Comparison of ENCODE assay signal across 2 cellular contexts in the genomic region with DNA sequence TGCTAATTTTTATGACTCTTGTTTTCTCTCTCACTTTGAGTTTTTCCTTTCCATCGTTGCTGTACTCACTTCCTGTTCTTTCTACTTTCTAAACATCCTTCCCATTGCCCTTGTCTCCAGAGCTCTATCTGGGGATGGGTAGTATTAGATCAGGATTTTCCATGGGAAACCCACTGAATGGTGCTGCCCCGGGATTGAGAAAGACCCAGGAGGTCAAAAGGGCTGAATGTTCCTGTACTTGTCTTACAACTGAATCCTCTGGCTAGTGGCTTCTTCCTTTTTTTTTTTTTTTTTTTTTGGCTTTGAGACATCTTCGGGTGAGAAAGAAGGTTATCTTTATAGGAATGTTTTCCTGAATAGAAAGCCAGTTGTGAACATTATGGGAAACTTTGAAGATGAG.
TF ChIP-seq lines count a peak whose summit lies in the region.

No MANE protein-coding gene starts in this region.

TF ChIP-seq in SK-N-SH, 30 proteins besides CTCF, POLR2A, EP300 and RAD21 (continued from another document):
- no peak for TF ChIP-seq FOXJ3 (CRISPR knock-in tag; IDR thresholded peaks at IDR 0.05)
- TF ChIP-seq RFX5 (IDR thresholded peaks at IDR 0.05; ENCODE audit: low read length) = no peak
- TF ChIP-seq, protein P1, sequence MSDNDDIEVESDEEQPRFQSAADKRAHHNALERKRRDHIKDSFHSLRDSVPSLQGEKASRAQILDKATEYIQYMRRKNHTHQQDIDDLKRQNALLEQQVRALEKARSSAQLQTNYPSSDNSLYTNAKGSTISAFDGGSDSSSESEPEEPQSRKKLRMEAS (IDR thresholded peaks at IDR 0.05; ENCODE audit: low read depth) = no peak
- no peak for TF ChIP-seq NFIC (IDR thresholded peaks at IDR 0.05; ENCODE audit: borderline replicate concordance)
- TF ChIP-seq MXI1 (IDR thresholded peaks at IDR 0.05; ENCODE audit: low read depth, low read length) = no peak
- TF ChIP-seq TAF1 (IDR thresholded peaks at IDR 0.05; ENCODE audit: borderline replicate concordance, low read depth, low read length) = no peak
- TF ChIP-seq, protein P2, sequence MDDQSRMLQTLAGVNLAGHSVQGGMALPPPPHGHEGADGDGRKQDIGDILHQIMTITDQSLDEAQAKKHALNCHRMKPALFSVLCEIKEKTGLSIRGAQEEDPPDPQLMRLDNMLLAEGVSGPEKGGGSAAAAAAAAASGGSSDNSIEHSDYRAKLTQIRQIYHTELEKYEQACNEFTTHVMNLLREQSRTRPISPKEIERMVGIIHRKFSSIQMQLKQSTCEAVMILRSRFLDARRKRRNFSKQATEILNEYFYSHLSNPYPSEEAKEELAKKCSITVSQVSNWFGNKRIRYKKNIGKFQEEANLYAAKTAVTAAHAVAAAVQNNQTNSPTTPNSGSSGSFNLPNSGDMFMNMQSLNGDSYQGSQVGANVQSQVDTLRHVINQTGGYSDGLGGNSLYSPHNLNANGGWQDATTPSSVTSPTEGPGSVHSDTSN (IDR thresholded peaks at IDR 0.05) = no peak
- TF ChIP-seq MEF2A (IDR thresholded peaks at IDR 0.05; ENCODE audit: borderline replicate concordance, low read depth) = no peak
- no peak for TF ChIP-seq EZH2phosphoT487 (IDR thresholded peaks at IDR 0.05; ENCODE audit: borderline replicate concordance, low read depth)
- no peak for TF ChIP-seq JUND (IDR thresholded peaks at IDR 0.05)
- no peak for TF ChIP-seq YY1 (IDR thresholded peaks at IDR 0.05; ENCODE audit: low read depth)
- no peak for TF ChIP-seq TCF12 (IDR thresholded peaks at IDR 0.05)
- TF ChIP-seq CHD2 (IDR thresholded peaks at IDR 0.05; ENCODE audit: low read length, partially characterized antibody) = no peak

TF ChIP-seq in SK-N-SH treated with all-trans-retinoic acid at 6 μM for 48 hours, 23 proteins besides CTCF, POLR2A, EP300 and RAD21 (continued from another document):
- TF ChIP-seq, protein P3, sequence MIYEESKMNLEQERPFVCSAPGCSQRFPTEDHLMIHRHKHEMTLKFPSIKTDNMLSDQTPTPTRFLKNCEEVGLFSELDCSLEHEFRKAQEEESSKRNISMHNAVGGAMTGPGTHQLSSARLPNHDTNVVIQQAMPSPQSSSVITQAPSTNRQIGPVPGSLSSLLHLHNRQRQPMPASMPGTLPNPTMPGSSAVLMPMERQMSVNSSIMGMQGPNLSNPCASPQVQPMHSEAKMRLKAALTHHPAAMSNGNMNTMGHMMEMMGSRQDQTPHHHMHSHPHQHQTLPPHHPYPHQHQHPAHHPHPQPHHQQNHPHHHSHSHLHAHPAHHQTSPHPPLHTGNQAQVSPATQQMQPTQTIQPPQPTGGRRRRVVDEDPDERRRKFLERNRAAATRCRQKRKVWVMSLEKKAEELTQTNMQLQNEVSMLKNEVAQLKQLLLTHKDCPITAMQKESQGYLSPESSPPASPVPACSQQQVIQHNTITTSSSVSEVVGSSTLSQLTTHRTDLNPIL (CRISPR knock-in tag; IDR thresholded peaks at IDR 0.05; ENCODE audit: low read depth) = no peak
- TF ChIP-seq, protein P4, sequence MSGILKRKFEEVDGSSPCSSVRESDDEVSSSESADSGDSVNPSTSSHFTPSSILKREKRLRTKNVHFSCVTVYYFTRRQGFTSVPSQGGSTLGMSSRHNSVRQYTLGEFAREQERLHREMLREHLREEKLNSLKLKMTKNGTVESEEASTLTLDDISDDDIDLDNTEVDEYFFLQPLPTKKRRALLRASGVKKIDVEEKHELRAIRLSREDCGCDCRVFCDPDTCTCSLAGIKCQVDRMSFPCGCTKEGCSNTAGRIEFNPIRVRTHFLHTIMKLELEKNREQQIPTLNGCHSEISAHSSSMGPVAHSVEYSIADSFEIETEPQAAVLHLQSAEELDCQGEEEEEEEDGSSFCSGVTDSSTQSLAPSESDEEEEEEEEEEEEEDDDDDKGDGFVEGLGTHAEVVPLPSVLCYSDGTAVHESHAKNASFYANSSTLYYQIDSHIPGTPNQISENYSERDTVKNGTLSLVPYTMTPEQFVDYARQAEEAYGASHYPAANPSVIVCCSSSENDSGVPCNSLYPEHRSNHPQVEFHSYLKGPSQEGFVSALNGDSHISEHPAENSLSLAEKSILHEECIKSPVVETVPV (CRISPR knock-in tag; IDR thresholded peaks at IDR 0.05) = no peak
- no peak for TF ChIP-seq BACH2 (CRISPR knock-in tag; IDR thresholded peaks at IDR 0.05; ENCODE audit: borderline replicate concordance)
- TF ChIP-seq, protein P5, sequence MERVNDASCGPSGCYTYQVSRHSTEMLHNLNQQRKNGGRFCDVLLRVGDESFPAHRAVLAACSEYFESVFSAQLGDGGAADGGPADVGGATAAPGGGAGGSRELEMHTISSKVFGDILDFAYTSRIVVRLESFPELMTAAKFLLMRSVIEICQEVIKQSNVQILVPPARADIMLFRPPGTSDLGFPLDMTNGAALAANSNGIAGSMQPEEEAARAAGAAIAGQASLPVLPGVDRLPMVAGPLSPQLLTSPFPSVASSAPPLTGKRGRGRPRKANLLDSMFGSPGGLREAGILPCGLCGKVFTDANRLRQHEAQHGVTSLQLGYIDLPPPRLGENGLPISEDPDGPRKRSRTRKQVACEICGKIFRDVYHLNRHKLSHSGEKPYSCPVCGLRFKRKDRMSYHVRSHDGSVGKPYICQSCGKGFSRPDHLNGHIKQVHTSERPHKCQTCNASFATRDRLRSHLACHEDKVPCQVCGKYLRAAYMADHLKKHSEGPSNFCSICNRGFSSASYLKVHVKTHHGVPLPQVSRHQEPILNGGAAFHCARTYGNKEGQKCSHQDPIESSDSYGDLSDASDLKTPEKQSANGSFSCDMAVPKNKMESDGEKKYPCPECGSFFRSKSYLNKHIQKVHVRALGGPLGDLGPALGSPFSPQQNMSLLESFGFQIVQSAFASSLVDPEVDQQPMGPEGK (CRISPR knock-in tag; IDR thresholded peaks at IDR 0.05; ENCODE audit: borderline replicate concordance) = no peak
- TF ChIP-seq RARB (CRISPR knock-in tag; IDR thresholded peaks at IDR 0.05) = no peak
- TF ChIP-seq, protein P6, sequence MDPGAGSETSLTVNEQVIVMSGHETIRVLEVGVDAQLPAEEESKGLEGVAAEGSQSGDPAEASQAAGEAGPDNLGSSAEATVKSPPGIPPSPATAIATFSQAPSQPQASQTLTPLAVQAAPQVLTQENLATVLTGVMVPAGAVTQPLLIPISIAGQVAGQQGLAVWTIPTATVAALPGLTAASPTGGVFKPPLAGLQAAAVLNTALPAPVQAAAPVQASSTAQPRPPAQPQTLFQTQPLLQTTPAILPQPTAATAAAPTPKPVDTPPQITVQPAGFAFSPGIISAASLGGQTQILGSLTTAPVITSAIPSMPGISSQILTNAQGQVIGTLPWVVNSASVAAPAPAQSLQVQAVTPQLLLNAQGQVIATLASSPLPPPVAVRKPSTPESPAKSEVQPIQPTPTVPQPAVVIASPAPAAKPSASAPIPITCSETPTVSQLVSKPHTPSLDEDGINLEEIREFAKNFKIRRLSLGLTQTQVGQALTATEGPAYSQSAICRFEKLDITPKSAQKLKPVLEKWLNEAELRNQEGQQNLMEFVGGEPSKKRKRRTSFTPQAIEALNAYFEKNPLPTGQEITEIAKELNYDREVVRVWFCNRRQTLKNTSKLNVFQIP (CRISPR knock-in tag; IDR thresholded peaks at IDR 0.05; ENCODE audit: borderline replicate concordance, low read depth) = no peak
- no peak for TF ChIP-seq CSDC2 (CRISPR knock-in tag; IDR thresholded peaks at IDR 0.05)
- no peak for TF ChIP-seq TCF4 (CRISPR knock-in tag; IDR thresholded peaks at IDR 0.05; ENCODE audit: borderline replicate concordance)
- no peak for TF ChIP-seq ESRRG (CRISPR knock-in tag; IDR thresholded peaks at IDR 0.05)
- TF ChIP-seq ZNF565 (CRISPR knock-in tag; conservative IDR thresholded peaks at IDR 0.05; ENCODE audit: low read depth) = no peak
- no peak for TF ChIP-seq PPARA (CRISPR knock-in tag; IDR thresholded peaks at IDR 0.05; ENCODE audit: borderline replicate concordance)
- TF ChIP-seq ZNF8 (CRISPR knock-in tag; IDR thresholded peaks at IDR 0.05) = no peak
- TF ChIP-seq, protein P7, sequence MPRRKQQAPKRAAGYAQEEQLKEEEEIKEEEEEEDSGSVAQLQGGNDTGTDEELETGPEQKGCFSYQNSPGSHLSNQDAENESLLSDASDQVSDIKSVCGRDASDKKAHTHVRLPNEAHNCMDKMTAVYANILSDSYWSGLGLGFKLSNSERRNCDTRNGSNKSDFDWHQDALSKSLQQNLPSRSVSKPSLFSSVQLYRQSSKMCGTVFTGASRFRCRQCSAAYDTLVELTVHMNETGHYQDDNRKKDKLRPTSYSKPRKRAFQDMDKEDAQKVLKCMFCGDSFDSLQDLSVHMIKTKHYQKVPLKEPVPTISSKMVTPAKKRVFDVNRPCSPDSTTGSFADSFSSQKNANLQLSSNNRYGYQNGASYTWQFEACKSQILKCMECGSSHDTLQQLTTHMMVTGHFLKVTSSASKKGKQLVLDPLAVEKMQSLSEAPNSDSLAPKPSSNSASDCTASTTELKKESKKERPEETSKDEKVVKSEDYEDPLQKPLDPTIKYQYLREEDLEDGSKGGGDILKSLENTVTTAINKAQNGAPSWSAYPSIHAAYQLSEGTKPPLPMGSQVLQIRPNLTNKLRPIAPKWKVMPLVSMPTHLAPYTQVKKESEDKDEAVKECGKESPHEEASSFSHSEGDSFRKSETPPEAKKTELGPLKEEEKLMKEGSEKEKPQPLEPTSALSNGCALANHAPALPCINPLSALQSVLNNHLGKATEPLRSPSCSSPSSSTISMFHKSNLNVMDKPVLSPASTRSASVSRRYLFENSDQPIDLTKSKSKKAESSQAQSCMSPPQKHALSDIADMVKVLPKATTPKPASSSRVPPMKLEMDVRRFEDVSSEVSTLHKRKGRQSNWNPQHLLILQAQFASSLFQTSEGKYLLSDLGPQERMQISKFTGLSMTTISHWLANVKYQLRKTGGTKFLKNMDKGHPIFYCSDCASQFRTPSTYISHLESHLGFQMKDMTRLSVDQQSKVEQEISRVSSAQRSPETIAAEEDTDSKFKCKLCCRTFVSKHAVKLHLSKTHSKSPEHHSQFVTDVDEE (CRISPR knock-in tag; IDR thresholded peaks at IDR 0.05) = no peak
- TF ChIP-seq TOX (CRISPR knock-in tag; IDR thresholded peaks at IDR 0.05; ENCODE audit: borderline replicate concordance) = no peak
- no peak for TF ChIP-seq ISL1 (CRISPR knock-in tag; IDR thresholded peaks at IDR 0.05)
- TF ChIP-seq ZFP30 (CRISPR knock-in tag; IDR thresholded peaks at IDR 0.05) = no peak
